ENCODE assay signal across 19 cellular contexts in the genomic region with DNA sequence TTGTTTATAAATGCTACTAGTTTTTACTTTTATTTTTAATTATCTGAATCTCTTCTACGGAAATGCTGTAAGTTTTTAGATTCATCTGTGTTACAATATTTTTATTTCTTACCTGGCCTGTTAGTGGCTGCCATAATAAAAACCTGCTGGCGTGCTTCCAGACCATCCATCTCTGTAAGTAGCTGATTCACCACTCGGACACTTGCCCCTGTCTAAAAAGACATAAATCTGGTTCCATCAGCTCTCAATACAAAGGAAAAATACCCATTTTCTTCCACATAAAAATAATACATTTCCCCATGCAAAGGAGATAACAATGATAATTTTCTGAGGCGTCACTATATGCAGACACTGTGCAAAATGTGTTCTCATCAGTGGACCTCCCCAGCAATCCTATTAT.
"Had no signal": no experiment of that assay in that cellular context is flagged by ENCODE, and none has a peak within 500 bp of the region (broad histone marks: within the 10 kb centered on the region; RNA-seq: fewer than 3 reads in every experiment).

No MANE protein-coding gene starts in this region.

- H3K4me1 ChIP-seq: psoas muscle, right lobe of liver, tibial artery, uterus had no signal

- H3K9me3 ChIP-seq: esophagus muscularis mucosa, psoas muscle, spleen, tibial artery, uterus had no signal

- ATAC-seq: left colon; psoas muscle; right lobe of liver; stimulated activated memory B cell treated with anti-CD40 and anti-IgM and Interleukin-4, amounts not matched to agents 10 μg/mL and 1 μg/mL and 100 μg/mL, for 72 hours had no signal

- DNase-seq: activated CD4-positive, alpha-beta T cell treated with anti-CD3 and anti-CD28 coated beads, Interleukin-2, amount 50 U/mL, for 1 hour; activated CD4-positive, CD25-positive, alpha-beta regulatory T cell; activated gamma-delta T cell; activated T-cell treated with anti-CD3 and anti-CD28 coated beads, Interleukin-2, amount 50 U/mL, for 48 hours; brain microvascular endothelial cell; cerebellar nuclear complex; dorsolateral prefrontal cortex; glutamatergic neuron; immature natural killer cell; mesenchymal stem cell; psoas muscle; right lobe of liver; spleen; stimulated activated CD4-positive, alpha-beta T cell treated with anti-CD3 and anti-CD28 coated beads, Interleukin-1b, Interleukin-23, amount 100 ng/mL, for 48 hours; tibial artery; uterus had no signal

- H3K36me3 ChIP-seq: uterus had no signal

- H3K4me3 ChIP-seq: dorsolateral prefrontal cortex, esophagus muscularis mucosa, psoas muscle, right lobe of liver, spleen, tibial artery, uterus had no signal

- H3K27ac ChIP-seq: brain microvascular endothelial cell, dorsolateral prefrontal cortex, esophagus muscularis mucosa, psoas muscle, right lobe of liver, spleen, tibial artery, uterus had no signal

- H3K27me3 ChIP-seq: brain microvascular endothelial cell, dorsolateral prefrontal cortex, esophagus muscularis mucosa, right lobe of liver, spleen, tibial artery, uterus had no signal
